Comparison of ENCODE assay signal across 1 cellular context in the genomic region with DNA sequence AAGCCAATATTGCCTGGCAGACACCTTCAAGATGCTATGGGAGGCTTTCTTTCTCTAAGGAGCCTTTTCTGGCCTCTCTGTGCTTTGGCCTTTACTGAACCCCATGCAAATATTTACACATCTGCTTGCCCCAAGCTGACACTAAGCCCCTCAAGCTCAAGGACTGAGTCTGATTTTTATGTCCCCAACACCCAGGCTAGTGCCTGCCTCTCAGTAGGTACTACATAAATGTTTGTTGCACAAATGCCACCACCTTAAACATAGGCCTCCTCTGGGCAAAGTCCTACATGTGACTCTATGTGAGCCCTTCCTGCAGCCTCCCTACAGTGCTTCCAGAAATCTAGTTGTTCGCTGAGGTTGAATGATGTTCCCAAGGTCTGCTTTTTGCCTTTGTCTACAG.
TF ChIP-seq lines count a peak whose summit lies in the region.

No MANE protein-coding gene starts in this region.

TF ChIP-seq in HepG2, 621 proteins besides CTCF, POLR2A, EP300 and RAD21 (continued from another document):
- TF ChIP-seq, protein P1, sequence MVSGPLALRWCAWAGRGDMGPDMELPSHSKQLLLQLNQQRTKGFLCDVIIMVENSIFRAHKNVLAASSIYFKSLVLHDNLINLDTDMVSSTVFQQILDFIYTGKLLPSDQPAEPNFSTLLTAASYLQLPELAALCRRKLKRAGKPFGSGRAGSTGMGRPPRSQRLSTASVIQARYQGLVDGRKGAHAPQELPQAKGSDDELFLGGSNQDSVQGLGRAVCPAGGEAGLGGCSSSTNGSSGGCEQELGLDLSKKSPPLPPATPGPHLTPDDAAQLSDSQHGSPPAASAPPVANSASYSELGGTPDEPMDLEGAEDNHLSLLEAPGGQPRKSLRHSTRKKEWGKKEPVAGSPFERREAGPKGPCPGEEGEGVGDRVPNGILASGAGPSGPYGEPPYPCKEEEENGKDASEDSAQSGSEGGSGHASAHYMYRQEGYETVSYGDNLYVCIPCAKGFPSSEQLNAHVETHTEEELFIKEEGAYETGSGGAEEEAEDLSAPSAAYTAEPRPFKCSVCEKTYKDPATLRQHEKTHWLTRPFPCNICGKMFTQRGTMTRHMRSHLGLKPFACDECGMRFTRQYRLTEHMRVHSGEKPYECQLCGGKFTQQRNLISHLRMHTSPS (CRISPR knock-in tag; IDR thresholded peaks at IDR 0.05; ENCODE audit: low read depth) = no peak
- TF ChIP-seq HNF4G (IDR thresholded peaks at IDR 0.05; ENCODE audit: borderline replicate concordance, low read depth, low read length) = peak; percentile 52; the same call in 1 of the 2 replicates
- TF ChIP-seq HNF4G (CRISPR knock-in tag; IDR thresholded peaks at IDR 0.05; ENCODE audit: borderline replicate concordance, low read depth) = no peak
- no peak for TF ChIP-seq RFX5 (IDR thresholded peaks at IDR 0.05; ENCODE audit: low read depth, low read length)
- TF ChIP-seq HNF4A (CRISPR knock-in tag; IDR thresholded peaks at IDR 0.05) = peak; percentile 74
- no peak for TF ChIP-seq ZNF530 (CRISPR knock-in tag; IDR thresholded peaks at IDR 0.05; ENCODE audit: low read depth)
- TF ChIP-seq GATAD2A (CRISPR knock-in tag; IDR thresholded peaks at IDR 0.05) = peak; percentile 54
- TF ChIP-seq ZNF496 (CRISPR knock-in tag; IDR thresholded peaks at IDR 0.05; ENCODE audit: insufficient replicate concordance) = no peak
- TF ChIP-seq EHMT2 (IDR thresholded peaks at IDR 0.05; ENCODE audit: borderline replicate concordance, low read depth, low read length) = no peak
- no peak for TF ChIP-seq ARNT (IDR thresholded peaks at IDR 0.05)
- 0 out of 2 replicates have a peak, but pooled peaks have one; percentile 14 for TF ChIP-seq MED1 (CRISPR knock-in tag; IDR thresholded peaks at IDR 0.05)
- TF ChIP-seq KDM2A (CRISPR knock-in tag; IDR thresholded peaks at IDR 0.05; ENCODE audit: borderline replicate concordance, low read depth) = no peak
- TF ChIP-seq, protein P2, sequence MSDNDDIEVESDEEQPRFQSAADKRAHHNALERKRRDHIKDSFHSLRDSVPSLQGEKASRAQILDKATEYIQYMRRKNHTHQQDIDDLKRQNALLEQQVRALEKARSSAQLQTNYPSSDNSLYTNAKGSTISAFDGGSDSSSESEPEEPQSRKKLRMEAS (IDR thresholded peaks at IDR 0.05) = peak; percentile 40; the same call in 1 of the 2 replicates
- no peak for TF ChIP-seq KLF13 (CRISPR knock-in tag; IDR thresholded peaks at IDR 0.05)
- no peak for TF ChIP-seq CHCHD3 (CRISPR knock-in tag; IDR thresholded peaks at IDR 0.05)
- TF ChIP-seq, protein P3, sequence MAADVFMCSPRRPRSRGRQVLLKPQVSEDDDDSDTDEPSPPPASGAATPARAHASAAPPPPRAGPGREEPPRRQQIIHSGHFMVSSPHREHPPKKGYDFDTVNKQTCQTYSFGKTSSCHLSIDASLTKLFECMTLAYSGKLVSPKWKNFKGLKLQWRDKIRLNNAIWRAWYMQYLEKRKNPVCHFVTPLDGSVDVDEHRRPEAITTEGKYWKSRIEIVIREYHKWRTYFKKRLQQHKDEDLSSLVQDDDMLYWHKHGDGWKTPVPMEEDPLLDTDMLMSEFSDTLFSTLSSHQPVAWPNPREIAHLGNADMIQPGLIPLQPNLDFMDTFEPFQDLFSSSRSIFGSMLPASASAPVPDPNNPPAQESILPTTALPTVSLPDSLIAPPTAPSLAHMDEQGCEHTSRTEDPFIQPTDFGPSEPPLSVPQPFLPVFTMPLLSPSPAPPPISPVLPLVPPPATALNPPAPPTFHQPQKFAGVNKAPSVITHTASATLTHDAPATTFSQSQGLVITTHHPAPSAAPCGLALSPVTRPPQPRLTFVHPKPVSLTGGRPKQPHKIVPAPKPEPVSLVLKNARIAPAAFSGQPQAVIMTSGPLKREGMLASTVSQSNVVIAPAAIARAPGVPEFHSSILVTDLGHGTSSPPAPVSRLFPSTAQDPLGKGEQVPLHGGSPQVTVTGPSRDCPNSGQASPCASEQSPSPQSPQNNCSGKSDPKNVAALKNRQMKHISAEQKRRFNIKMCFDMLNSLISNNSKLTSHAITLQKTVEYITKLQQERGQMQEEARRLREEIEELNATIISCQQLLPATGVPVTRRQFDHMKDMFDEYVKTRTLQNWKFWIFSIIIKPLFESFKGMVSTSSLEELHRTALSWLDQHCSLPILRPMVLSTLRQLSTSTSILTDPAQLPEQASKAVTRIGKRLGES (CRISPR knock-in tag; IDR thresholded peaks at IDR 0.05; ENCODE audit: borderline replicate concordance) = no peak
- TF ChIP-seq, protein P4, sequence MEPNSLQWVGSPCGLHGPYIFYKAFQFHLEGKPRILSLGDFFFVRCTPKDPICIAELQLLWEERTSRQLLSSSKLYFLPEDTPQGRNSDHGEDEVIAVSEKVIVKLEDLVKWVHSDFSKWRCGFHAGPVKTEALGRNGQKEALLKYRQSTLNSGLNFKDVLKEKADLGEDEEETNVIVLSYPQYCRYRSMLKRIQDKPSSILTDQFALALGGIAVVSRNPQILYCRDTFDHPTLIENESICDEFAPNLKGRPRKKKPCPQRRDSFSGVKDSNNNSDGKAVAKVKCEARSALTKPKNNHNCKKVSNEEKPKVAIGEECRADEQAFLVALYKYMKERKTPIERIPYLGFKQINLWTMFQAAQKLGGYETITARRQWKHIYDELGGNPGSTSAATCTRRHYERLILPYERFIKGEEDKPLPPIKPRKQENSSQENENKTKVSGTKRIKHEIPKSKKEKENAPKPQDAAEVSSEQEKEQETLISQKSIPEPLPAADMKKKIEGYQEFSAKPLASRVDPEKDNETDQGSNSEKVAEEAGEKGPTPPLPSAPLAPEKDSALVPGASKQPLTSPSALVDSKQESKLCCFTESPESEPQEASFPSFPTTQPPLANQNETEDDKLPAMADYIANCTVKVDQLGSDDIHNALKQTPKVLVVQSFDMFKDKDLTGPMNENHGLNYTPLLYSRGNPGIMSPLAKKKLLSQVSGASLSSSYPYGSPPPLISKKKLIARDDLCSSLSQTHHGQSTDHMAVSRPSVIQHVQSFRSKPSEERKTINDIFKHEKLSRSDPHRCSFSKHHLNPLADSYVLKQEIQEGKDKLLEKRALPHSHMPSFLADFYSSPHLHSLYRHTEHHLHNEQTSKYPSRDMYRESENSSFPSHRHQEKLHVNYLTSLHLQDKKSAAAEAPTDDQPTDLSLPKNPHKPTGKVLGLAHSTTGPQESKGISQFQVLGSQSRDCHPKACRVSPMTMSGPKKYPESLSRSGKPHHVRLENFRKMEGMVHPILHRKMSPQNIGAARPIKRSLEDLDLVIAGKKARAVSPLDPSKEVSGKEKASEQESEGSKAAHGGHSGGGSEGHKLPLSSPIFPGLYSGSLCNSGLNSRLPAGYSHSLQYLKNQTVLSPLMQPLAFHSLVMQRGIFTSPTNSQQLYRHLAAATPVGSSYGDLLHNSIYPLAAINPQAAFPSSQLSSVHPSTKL (CRISPR knock-in tag; IDR thresholded peaks at IDR 0.05) = peak; percentile 43; the same call in 1 of the 2 replicates
- TF ChIP-seq, protein P5, sequence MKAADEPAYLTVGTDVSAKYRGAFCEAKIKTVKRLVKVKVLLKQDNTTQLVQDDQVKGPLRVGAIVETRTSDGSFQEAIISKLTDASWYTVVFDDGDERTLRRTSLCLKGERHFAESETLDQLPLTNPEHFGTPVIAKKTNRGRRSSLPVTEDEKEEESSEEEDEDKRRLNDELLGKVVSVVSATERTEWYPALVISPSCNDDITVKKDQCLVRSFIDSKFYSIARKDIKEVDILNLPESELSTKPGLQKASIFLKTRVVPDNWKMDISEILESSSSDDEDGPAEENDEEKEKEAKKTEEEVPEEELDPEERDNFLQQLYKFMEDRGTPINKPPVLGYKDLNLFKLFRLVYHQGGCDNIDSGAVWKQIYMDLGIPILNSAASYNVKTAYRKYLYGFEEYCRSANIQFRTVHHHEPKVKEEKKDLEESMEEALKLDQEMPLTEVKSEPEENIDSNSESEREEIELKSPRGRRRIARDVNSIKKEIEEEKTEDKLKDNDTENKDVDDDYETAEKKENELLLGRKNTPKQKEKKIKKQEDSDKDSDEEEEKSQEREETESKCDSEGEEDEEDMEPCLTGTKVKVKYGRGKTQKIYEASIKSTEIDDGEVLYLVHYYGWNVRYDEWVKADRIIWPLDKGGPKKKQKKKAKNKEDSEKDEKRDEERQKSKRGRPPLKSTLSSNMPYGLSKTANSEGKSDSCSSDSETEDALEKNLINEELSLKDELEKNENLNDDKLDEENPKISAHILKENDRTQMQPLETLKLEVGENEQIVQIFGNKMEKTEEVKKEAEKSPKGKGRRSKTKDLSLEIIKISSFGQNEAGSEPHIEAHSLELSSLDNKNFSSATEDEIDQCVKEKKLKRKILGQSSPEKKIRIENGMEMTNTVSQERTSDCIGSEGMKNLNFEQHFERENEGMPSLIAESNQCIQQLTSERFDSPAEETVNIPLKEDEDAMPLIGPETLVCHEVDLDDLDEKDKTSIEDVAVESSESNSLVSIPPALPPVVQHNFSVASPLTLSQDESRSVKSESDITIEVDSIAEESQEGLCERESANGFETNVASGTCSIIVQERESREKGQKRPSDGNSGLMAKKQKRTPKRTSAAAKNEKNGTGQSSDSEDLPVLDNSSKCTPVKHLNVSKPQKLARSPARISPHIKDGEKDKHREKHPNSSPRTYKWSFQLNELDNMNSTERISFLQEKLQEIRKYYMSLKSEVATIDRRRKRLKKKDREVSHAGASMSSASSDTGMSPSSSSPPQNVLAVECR (CRISPR knock-in tag; IDR thresholded peaks at IDR 0.05; ENCODE audit: borderline replicate concordance) = 0 out of 2 replicates have a peak, but pooled peaks have one; percentile 20
- no peak for TF ChIP-seq CHD2 (IDR thresholded peaks at IDR 0.05; ENCODE audit: low read depth, low read length)
- 0 out of 2 replicates have a peak, but pooled peaks have one; percentile 17 for TF ChIP-seq FOSL2 (CRISPR knock-in tag; IDR thresholded peaks at IDR 0.05)
- TF ChIP-seq NR2F1 (CRISPR knock-in tag; IDR thresholded peaks at IDR 0.05) = no peak
- no peak for TF ChIP-seq RFXANK (CRISPR knock-in tag; IDR thresholded peaks at IDR 0.05)
- TF ChIP-seq, protein P6, sequence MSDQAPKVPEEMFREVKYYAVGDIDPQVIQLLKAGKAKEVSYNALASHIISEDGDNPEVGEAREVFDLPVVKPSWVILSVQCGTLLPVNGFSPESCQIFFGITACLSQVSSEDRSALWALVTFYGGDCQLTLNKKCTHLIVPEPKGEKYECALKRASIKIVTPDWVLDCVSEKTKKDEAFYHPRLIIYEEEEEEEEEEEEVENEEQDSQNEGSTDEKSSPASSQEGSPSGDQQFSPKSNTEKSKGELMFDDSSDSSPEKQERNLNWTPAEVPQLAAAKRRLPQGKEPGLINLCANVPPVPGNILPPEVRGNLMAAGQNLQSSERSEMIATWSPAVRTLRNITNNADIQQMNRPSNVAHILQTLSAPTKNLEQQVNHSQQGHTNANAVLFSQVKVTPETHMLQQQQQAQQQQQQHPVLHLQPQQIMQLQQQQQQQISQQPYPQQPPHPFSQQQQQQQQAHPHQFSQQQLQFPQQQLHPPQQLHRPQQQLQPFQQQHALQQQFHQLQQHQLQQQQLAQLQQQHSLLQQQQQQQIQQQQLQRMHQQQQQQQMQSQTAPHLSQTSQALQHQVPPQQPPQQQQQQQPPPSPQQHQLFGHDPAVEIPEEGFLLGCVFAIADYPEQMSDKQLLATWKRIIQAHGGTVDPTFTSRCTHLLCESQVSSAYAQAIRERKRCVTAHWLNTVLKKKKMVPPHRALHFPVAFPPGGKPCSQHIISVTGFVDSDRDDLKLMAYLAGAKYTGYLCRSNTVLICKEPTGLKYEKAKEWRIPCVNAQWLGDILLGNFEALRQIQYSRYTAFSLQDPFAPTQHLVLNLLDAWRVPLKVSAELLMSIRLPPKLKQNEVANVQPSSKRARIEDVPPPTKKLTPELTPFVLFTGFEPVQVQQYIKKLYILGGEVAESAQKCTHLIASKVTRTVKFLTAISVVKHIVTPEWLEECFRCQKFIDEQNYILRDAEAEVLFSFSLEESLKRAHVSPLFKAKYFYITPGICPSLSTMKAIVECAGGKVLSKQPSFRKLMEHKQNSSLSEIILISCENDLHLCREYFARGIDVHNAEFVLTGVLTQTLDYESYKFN (CRISPR knock-in tag; conservative IDR thresholded peaks at IDR 0.05) = peak; percentile 52; the same call in 1 of the 2 replicates
- TF ChIP-seq HDAC1 (CRISPR knock-in tag; IDR thresholded peaks at IDR 0.05) = no peak
- TF ChIP-seq, protein P7, sequence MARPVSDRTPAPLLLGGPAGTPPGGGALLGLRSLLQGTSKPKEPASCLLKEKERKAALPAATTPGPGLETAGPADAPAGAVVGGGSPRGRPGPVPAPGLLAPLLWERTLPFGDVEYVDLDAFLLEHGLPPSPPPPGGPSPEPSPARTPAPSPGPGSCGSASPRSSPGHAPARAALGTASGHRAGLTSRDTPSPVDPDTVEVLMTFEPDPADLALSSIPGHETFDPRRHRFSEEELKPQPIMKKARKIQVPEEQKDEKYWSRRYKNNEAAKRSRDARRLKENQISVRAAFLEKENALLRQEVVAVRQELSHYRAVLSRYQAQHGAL (CRISPR knock-in tag; IDR thresholded peaks at IDR 0.05; ENCODE audit: not compliant biosample characterization) = no peak
- peak; percentile 10; the same call in 1 of the 2 replicates for TF ChIP-seq RARA (CRISPR knock-in tag; IDR thresholded peaks at IDR 0.05)
- TF ChIP-seq, protein P8, sequence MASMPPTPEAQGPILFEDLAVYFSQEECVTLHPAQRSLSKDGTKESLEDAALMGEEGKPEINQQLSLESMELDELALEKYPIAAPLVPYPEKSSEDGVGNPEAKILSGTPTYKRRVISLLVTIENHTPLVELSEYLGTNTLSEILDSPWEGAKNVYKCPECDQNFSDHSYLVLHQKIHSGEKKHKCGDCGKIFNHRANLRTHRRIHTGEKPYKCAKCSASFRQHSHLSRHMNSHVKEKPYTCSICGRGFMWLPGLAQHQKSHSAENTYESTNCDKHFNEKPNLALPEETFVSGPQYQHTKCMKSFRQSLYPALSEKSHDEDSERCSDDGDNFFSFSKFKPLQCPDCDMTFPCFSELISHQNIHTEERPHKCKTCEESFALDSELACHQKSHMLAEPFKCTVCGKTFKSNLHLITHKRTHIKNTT (CRISPR knock-in tag; IDR thresholded peaks at IDR 0.05) = no peak
- TF ChIP-seq ZIK1 (CRISPR knock-in tag; IDR thresholded peaks at IDR 0.05; ENCODE audit: borderline replicate concordance, low read depth) = no peak
- TF ChIP-seq, protein P9, sequence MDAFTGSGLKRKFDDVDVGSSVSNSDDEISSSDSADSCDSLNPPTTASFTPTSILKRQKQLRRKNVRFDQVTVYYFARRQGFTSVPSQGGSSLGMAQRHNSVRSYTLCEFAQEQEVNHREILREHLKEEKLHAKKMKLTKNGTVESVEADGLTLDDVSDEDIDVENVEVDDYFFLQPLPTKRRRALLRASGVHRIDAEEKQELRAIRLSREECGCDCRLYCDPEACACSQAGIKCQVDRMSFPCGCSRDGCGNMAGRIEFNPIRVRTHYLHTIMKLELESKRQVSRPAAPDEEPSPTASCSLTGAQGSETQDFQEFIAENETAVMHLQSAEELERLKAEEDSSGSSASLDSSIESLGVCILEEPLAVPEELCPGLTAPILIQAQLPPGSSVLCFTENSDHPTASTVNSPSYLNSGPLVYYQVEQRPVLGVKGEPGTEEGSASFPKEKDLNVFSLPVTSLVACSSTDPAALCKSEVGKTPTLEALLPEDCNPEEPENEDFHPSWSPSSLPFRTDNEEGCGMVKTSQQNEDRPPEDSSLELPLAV (CRISPR knock-in tag; conservative IDR thresholded peaks at IDR 0.05; ENCODE audit: low read depth) = no peak
- TF ChIP-seq, protein P10, sequence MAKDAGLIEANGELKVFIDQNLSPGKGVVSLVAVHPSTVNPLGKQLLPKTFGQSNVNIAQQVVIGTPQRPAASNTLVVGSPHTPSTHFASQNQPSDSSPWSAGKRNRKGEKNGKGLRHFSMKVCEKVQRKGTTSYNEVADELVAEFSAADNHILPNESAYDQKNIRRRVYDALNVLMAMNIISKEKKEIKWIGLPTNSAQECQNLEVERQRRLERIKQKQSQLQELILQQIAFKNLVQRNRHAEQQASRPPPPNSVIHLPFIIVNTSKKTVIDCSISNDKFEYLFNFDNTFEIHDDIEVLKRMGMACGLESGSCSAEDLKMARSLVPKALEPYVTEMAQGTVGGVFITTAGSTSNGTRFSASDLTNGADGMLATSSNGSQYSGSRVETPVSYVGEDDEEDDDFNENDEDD (CRISPR knock-in tag; IDR thresholded peaks at IDR 0.05; ENCODE audit: borderline replicate concordance) = peak; percentile 19; the same call in 1 of the 2 replicates
